In the genomic region with DNA sequence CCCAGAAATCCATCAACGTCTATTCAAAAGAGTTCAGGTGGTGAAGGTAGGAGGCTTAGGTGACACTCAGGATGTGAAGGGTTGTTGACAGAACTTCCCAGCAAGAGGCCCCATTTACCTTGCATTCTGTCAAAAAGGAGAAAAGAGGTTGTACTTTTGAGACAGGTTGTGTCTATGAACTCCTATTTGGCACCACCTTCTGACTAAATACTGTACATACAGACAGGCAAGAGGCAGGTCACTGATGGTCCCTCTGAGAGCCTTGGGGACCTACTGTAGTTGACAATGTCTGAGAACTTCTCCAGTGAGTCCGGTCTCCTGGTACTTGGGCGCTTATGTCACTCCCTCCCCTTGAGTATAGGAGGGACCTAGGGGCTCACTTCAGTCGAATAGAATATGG, we compare ENCODE assay signal across 16 cellular contexts.
DNase-seq lines count a peak whose midpoint lies in the region; ATAC-seq and TF ChIP-seq lines count a peak whose summit lies in the region.
"Had no signal": no experiment of that assay in that cellular context is flagged by ENCODE, and none has a peak within 500 bp of the region (broad histone marks: within the 10 kb centered on the region; RNA-seq: fewer than 3 reads in every experiment).

No MANE protein-coding gene starts in this region.

- TF ChIP-seq CTCF in C4-2B (conservative IDR thresholded peaks at IDR 0.05), result 0 out of 2 replicates have a peak, but pooled peaks have one; percentile 11
- no peak for TF ChIP-seq CTCF in NB4 (IDR thresholded peaks at IDR 0.05; ENCODE audit: low read depth, low read length)
- peak; percentile 33 for TF ChIP-seq CTCF in WERI-Rb-1 (IDR thresholded peaks at IDR 0.05; ENCODE audit: low read depth, low read length)

- H3K27ac ChIP-seq in C4-2B (no peak overlapping the region), WERI-Rb-1 (no peak overlapping the region)
- H3K27ac ChIP-seq: colonic mucosa had no signal

- H3K36me3 ChIP-seq in WERI-Rb-1, result no peaks in the 10 kb centered on the region
- H3K36me3 ChIP-seq: colonic mucosa had no signal

- TF ChIP-seq POLR2A in NB4 (IDR thresholded peaks at IDR 0.05; ENCODE audit: extremely low read depth, insufficient read length), result no peak

- H3K27me3 ChIP-seq in WERI-Rb-1 (ENCODE audit: insufficient read depth, low read depth, severe bottlenecking), result peaks cover 10% of the 10 kb centered on the region
- H3K27me3 ChIP-seq: colonic mucosa had no signal

- H3K4me3 ChIP-seq in NB4 (ENCODE audit: low read depth, low read length), result no peak overlapping the region
- no peak overlapping the region for H3K4me3 ChIP-seq in WERI-Rb-1 (ENCODE audit: low read depth, low read length)
- H3K4me3 ChIP-seq: colonic mucosa had no signal

- no peaks in the 10 kb centered on the region for H3K9me3 ChIP-seq in WERI-Rb-1 (ENCODE audit: severe bottlenecking)
- H3K9me3 ChIP-seq: colonic mucosa had no signal

- ATAC-seq in HG03095 (IDR thresholded peaks at IDR 0.05; ENCODE audit: unreplicated experiment), result no peak
- ATAC-seq in HG03469 (IDR thresholded peaks at IDR 0.05; ENCODE audit: unreplicated experiment), result no peak
- ATAC-seq: left ventricle myocardium superior had no signal

- DNase-seq in 8988T (peak; percentile 25), NB4 (ENCODE audit: low read depth) (peak; percentile 6), WERI-Rb-1 (no peak), GDM1 (lab: John Stamatoyannopoulos, UW) (no peak)
- no peak for DNase-seq in stimulated activated CD8-positive, alpha-beta memory T cell treated with anti-CD3 and anti-CD28 coated beads, Interleukin-4, amount 100 ng/mL, for 48 hours
- DNase-seq: activated CD4-positive, alpha-beta T cell treated with anti-CD3 and anti-CD28 coated beads for 4 hours; activated CD8-positive, alpha-beta memory T cell treated with anti-CD3 and anti-CD28 coated beads, Interleukin-2, amount 50 U/mL, for 4 hours; activated gamma-delta T cell treated with Interleukin-2 at 50 U/mL for 16 hours; aorta; colonic mucosa; DMS79; left ventricle myocardium superior; stimulated activated CD4-positive, alpha-beta T cell treated with anti-CD3 and anti-CD28 coated beads, Interleukin-2, amount 100 ng/mL, for 48 hours had no signal

Comparison
In these comparisons a context has a peak if more than half of its experiments do, and no peak if none do; other contexts are left out.
1. DNase-seq: peak in 8988T (single experiment) and NB4 (single experiment); none in WERI-Rb-1 (single experiment), stimulated activated CD8-positive, alpha-beta memory T cell treated with anti-CD3 and anti-CD28 coated beads, Interleukin-4, amount 100 ng/mL, for 48 hours (single experiment) and GDM1 (single experiment).